1 cellular context compared by ENCODE assay signal in genomic region chr19:51259348-51260245, GRCh38.
TF ChIP-seq lines count a peak whose summit lies in the region.

No MANE protein-coding gene starts in this region.

TF ChIP-seq in HepG2, 621 proteins besides CTCF, POLR2A, EP300 and RAD21:
- TF ChIP-seq ZNF652 (CRISPR knock-in tag; IDR thresholded peaks at IDR 0.05; ENCODE audit: borderline replicate concordance, low read depth) (no peak), CENPX (CRISPR knock-in tag; IDR thresholded peaks at IDR 0.05) (no peak), ZFP36L1 (CRISPR knock-in tag; IDR thresholded peaks at IDR 0.05) (no peak), BCL6 (CRISPR knock-in tag; IDR thresholded peaks at IDR 0.05) (no peak), HNRNPLL (IDR thresholded peaks at IDR 0.05; ENCODE audit: low read depth, low read length, poor library complexity, severe bottlenecking) (no peak), ESRRA (CRISPR knock-in tag; IDR thresholded peaks at IDR 0.05; ENCODE audit: low read depth) (no peak), STAG1 (CRISPR knock-in tag; IDR thresholded peaks at IDR 0.05) (peak; percentile 58), ZBTB38 (CRISPR knock-in tag; IDR thresholded peaks at IDR 0.05) (no peak)
